ENCODE assay signal across 8 cellular contexts in genomic region chr6:126312013-126312665, GRCh38. TPM values are rescaled to one million over a fixed set of nuclear protein-coding genes. Genes with fewer than 3 reads are reported as not detected.
DNase-seq lines count a peak whose midpoint lies in the region; ATAC-seq, FAIRE-seq and TF ChIP-seq lines count a peak whose summit lies in the region.

No MANE protein-coding gene starts in this region.

- no peak overlapping the region for H3K4me3 ChIP-seq in A673 (ENCODE audit: low read depth, low read length, poor library complexity, severe bottlenecking)
- H3K4me3 ChIP-seq in RWPE2 (ENCODE audit: severe bottlenecking) = no peak overlapping the region
- H3K4me3 ChIP-seq in HepG2 (replicated peaks in 1 of 3; ENCODE audit: insufficient read depth in 1 of 3, low read depth in 2 of 3, low read length in 3 of 3) = no peak overlapping the region
- H3K4me3 ChIP-seq in gastrocnemius medialis = no peak overlapping the region

- no peak overlapping the region for H3K4me2 ChIP-seq in HepG2 (ENCODE audit: low read depth, low read length)

- TF ChIP-seq CTCF in A673 (conservative IDR thresholded peaks at IDR 0.05; ENCODE audit: low read depth, low read length) (peak; percentile 47), RWPE2 (IDR thresholded peaks at IDR 0.05; ENCODE audit: poor library complexity, severe bottlenecking) (peak; percentile 41), HepG2 (CRISPR knock-in tag; IDR thresholded peaks at IDR 0.05) (peak; percentile 54), gastrocnemius medialis (IDR thresholded peaks at IDR 0.05 in 4 of 5, conservative IDR thresholded peaks at IDR 0.05 in 1 of 5) (no peak)

- POLR2A ChIA-PET in A673 (lab: Charles Lee; ENCODE audit: low non-redundant PET) = interaction anchor here (0.6 kb wide), 1 partner anchor 342 kb away, joined by 3 read pairs; no protein-coding TSS in a partner anchor
- POLR2A ChIA-PET in HepG2 (lab: Yijun Ruan, JAX) = no interaction called here

- intact Hi-C loops in A673 (cut with micrococcal nuclease; ENCODE audit: unreplicated experiment) (loop anchor here (10.0 kb wide), 1 partner anchor 317 kb away; no protein-coding TSS in a partner anchor), HepG2 (cut with micrococcal nuclease; ENCODE audit: unreplicated experiment) (loop anchor here (5.0 to 10.0 kb wide), 3 partner anchors 135 to 317 kb away; no protein-coding TSS in a partner anchor), gastrocnemius medialis (cut with DNase I; ENCODE audit: low total_unique reads) (no loop called here)

- TF ChIP-seq RAD21 in HepG2 (CRISPR knock-in tag; IDR thresholded peaks at IDR 0.05) = 0 out of 2 replicates have a peak, but pooled peaks have one; percentile 12

- H3K9me3 ChIP-seq in A673 (ENCODE audit: low read depth, low read length, poor library complexity, severe bottlenecking) (no peaks in the 10 kb centered on the region), RWPE2 (ENCODE audit: severe bottlenecking) (no peaks in the 10 kb centered on the region), HepG2 (ENCODE audit: low read length) (no peaks in the 10 kb centered on the region), gastrocnemius medialis (no peaks in the 10 kb centered on the region)

- in situ Hi-C loops in HepG2 (cut with HindIII; ENCODE audit: extremely low pct_ligation_motif_present, low pct_unique_long_range_greater_than_20kb) = no loop called here
- in situ Hi-C loops in gastrocnemius medialis (cut with MboI; ENCODE audit: low sequenced_read_pairs in 4 of 4) = no loop called here

- DNase-seq in A673 (ENCODE audit: low spot score) (peak; percentile 11), RWPE2 (ENCODE audit: low spot score) (no peak), HepG2 (ENCODE audit: low spot score) (peak; percentile 44), NCI-H446 treated with DMSO at 0.1 percent for 48 hours (lab: John Stamatoyannopoulos, UW) (no peak), NCI-H524 treated with DMSO at 0.1 percent for 48 hours (lab: John Stamatoyannopoulos, UW) (no peak), gastrocnemius medialis (no peak)

- no peaks in the 10 kb centered on the region for H3K79me2 ChIP-seq in HepG2 (ENCODE audit: insufficient read depth, low read length)

- 91% methylated on average over 1 of the region's 1 CpG for WGBS in HepG2 (ENCODE audit: low lambda C conversion rate)

- TF ChIP-seq POLR2A in HepG2 (IDR thresholded peaks at IDR 0.05; ENCODE audit: insufficient read depth in 1 of 2, low read depth in 2 of 2, low read length in 2 of 2) = no peak
- TF ChIP-seq POLR2A in gastrocnemius medialis (IDR thresholded peaks at IDR 0.05) = no peak

- CTCF ChIA-PET in A673 (lab: Charles Lee) (no interaction called here), HepG2 (lab: Yijun Ruan, JAX; ENCODE audit: low intra/inter-chr PET ratio, low total read pairs) (interaction anchor here (1.3 to 1.5 kb wide), 2 partner anchors 279 to 316 kb away, joined by 5 read pairs; no protein-coding TSS in a partner anchor)

- FAIRE-seq in HepG2 (lab: Jason Lieb, UNC) = peak; percentile 69

- H3K4me1 ChIP-seq in A673 (ENCODE audit: insufficient read depth, low read length, poor library complexity, severe bottlenecking) = no peaks in the 10 kb centered on the region
- no peaks in the 10 kb centered on the region for H3K4me1 ChIP-seq in RWPE2 (ENCODE audit: insufficient read depth, poor library complexity, severe bottlenecking)
- H3K4me1 ChIP-seq in HepG2 (ENCODE audit: insufficient read depth, low read length) = no peaks in the 10 kb centered on the region
- H3K4me1 ChIP-seq in gastrocnemius medialis = no peaks in the 10 kb centered on the region

- peak; percentile 95 for ATAC-seq in GM18907 (IDR thresholded peaks at IDR 0.05; ENCODE audit: unreplicated experiment)
- ATAC-seq in HG03045 (IDR thresholded peaks at IDR 0.05; ENCODE audit: unreplicated experiment) = peak; percentile 64
- peak; percentile 83 for ATAC-seq in RWPE2 (ENCODE audit: low read depth)
- ATAC-seq in HepG2 = peak; percentile 100
- ATAC-seq in gastrocnemius medialis = no peak

- BruUV-seq in A673 (replicated peaks; lab: Mats Ljungman, UMichigan) (no TSS peak), HepG2 (replicated peaks; lab: Mats Ljungman, UMichigan) (no TSS peak)

- H2AFZ ChIP-seq in HepG2 (ENCODE audit: low read length) = no peak overlapping the region

- no peaks in the 10 kb centered on the region for H4K20me1 ChIP-seq in HepG2 (ENCODE audit: insufficient read depth, low read length)

- H3K27ac ChIP-seq in A673 (ENCODE audit: low read depth, low read length, poor library complexity, severe bottlenecking) (no peak overlapping the region), RWPE2 (ENCODE audit: poor library complexity, severe bottlenecking) (no peak overlapping the region), HepG2 (ENCODE audit: extremely low read length, insufficient read depth, low read length) (no peak overlapping the region), gastrocnemius medialis (no peak overlapping the region)

- TF ChIP-seq EP300 in HepG2 (IDR thresholded peaks at IDR 0.05; ENCODE audit: low read depth in 2 of 2, low read length in 2 of 2) = no peak
- no peak for TF ChIP-seq EP300 in HepG2 (CRISPR knock-in tag; IDR thresholded peaks at IDR 0.05; ENCODE audit: borderline replicate concordance)

- H3K9ac ChIP-seq in HepG2 (ENCODE audit: insufficient read depth, low read depth, low read length) = no peak overlapping the region

- H3K36me3 ChIP-seq in A673 (ENCODE audit: insufficient read depth, low read length, poor library complexity, severe bottlenecking) (no peaks in the 10 kb centered on the region), RWPE2 (ENCODE audit: low read depth) (no peaks in the 10 kb centered on the region), HepG2 (replicated peaks in 1 of 2; ENCODE audit: control insufficient read depth in 1 of 2, insufficient read depth in 2 of 2, low read length in 2 of 2) (no peaks in the 10 kb centered on the region), gastrocnemius medialis (no peaks in the 10 kb centered on the region)

- H3K27me3 ChIP-seq in A673 (replicated peaks; ENCODE audit: insufficient read depth, low read depth, low read length, poor library complexity) = no peaks in the 10 kb centered on the region
- no peaks in the 10 kb centered on the region for H3K27me3 ChIP-seq in RWPE2 (ENCODE audit: insufficient read depth, poor library complexity, severe bottlenecking)
- H3K27me3 ChIP-seq in HepG2 (ENCODE audit: control insufficient read depth in 1 of 2, insufficient read depth in 2 of 2, low read length in 2 of 2) = no peaks in the 10 kb centered on the region
- no peaks in the 10 kb centered on the region for H3K27me3 ChIP-seq in gastrocnemius medialis

TF ChIP-seq in HepG2, 621 proteins besides CTCF, POLR2A, EP300 and RAD21:
- TF ChIP-seq SOX5 (CRISPR knock-in tag; IDR thresholded peaks at IDR 0.05; ENCODE audit: borderline replicate concordance) = no peak
- peak; percentile 46 for TF ChIP-seq STAG1 (CRISPR knock-in tag; IDR thresholded peaks at IDR 0.05)
- peak; percentile 50; the same call in 1 of the 2 replicates for TF ChIP-seq USF2 (IDR thresholded peaks at IDR 0.05; ENCODE audit: low read depth, low read length)
- TF ChIP-seq USF2 (CRISPR knock-in tag; IDR thresholded peaks at IDR 0.05; ENCODE audit: borderline replicate concordance) = no peak
- TF ChIP-seq SMC3 (IDR thresholded peaks at IDR 0.05; ENCODE audit: low read length) = 0 out of 2 replicates have a peak, but pooled peaks have one; percentile 10

RNA-seq across cellular contexts. Expression of gene CENPW, which starts 27.8 kb away (rescaled TPM):
- 78.4 and 88.0 TPM in 2 replicates for total RNA-seq in A673 (2021)
- 94.7 and 133 TPM in 2 replicates for total RNA-seq in HepG2 (2016; rRNA removed; fragmentation: Illumina TruSeq; extraction: Trizol)
- total RNA-seq in HepG2 (2016; cell fraction: cytosol; rRNA removed; fragmentation: Illumina TruSeq; extraction: Trizol; ENCODE audit: low read depth) = 15.5 and 17.3 TPM in 2 replicates
- total RNA-seq in HepG2 (2016; cell fraction: insoluble cytoplasmic fraction; rRNA removed; fragmentation: Illumina TruSeq; extraction: Trizol) = 92.0 and 148 TPM in 2 replicates
- 16.4 and 21.2 TPM in 2 replicates for total RNA-seq in HepG2 (2016; cell fraction: membrane; rRNA removed; fragmentation: Illumina TruSeq; extraction: Trizol)
- total RNA-seq in HepG2 (2016; cell fraction: nucleus; rRNA removed; fragmentation: Illumina TruSeq; extraction: Trizol) = 37.3 and 39.1 TPM in 2 replicates
- polyA plus RNA-seq in HepG2 (2011; rRNA removed) = 6.3 and 8.6 TPM in 2 replicates
- 6.4 and 6.9 TPM in 2 replicates for polyA plus RNA-seq in HepG2 (2011; cell fraction: cytosol; rRNA removed)
- 3.4 and 5.1 TPM in 2 replicates for polyA plus RNA-seq in HepG2 (2011; cell fraction: nucleus; rRNA removed)
- polyA plus RNA-seq in HepG2 (2012) = 13.3 and 28.7 TPM in 2 replicates
- polyA plus RNA-seq in HepG2 (2016; cell fraction: cytosol; fragmentation: Illumina TruSeq; extraction: Trizol; ENCODE audit: low read depth) = 14.9 and 15.1 TPM in 2 replicates
- 132 and 140 TPM in 2 replicates for polyA plus RNA-seq in HepG2 (2016; cell fraction: insoluble cytoplasmic fraction; fragmentation: Illumina TruSeq; extraction: Trizol; ENCODE audit: low read depth)
- polyA plus RNA-seq in HepG2 (2016; cell fraction: membrane; fragmentation: Illumina TruSeq; extraction: Trizol; ENCODE audit: low read depth) = 12.5 and 16.4 TPM in 2 replicates
- polyA plus RNA-seq in HepG2 (2016; cell fraction: nucleus; fragmentation: Illumina TruSeq; extraction: Trizol; ENCODE audit: insufficient read depth, low read depth) = 50.0 and 52.5 TPM in 2 replicates
- 1.2 and 8.9 TPM in 2 replicates for polyA minus RNA-seq in HepG2 (2011; rRNA and poly(A)+ RNA removed; ENCODE audit: low replicate concordance)
- 3.3 and 5.5 TPM in 2 replicates for polyA minus RNA-seq in HepG2 (2011; cell fraction: cytosol; rRNA and poly(A)+ RNA removed)
- 8.8 and 19.4 TPM in 2 replicates for polyA minus RNA-seq in HepG2 (2011; cell fraction: nucleus; rRNA and poly(A)+ RNA removed)
- total RNA-seq in gastrocnemius medialis = 1 to 10 TPM in 3 of 4 donors, not detected in 1; 1.6 to 2.2 (median 2.1) TPM

Comparison
In these comparisons a context has a peak if more than half of its experiments do, and no peak if none do; other contexts are left out.
1. DNase-seq: peak in A673 (single experiment) and HepG2 (single experiment); none in RWPE2 (single experiment), NCI-H446 treated with DMSO at 0.1 percent for 48 hours (single experiment), NCI-H524 treated with DMSO at 0.1 percent for 48 hours (single experiment) and gastrocnemius medialis (0 of 2).
2. CTCF ChIP-seq: peak in A673 (single experiment), RWPE2 (single experiment) and HepG2 (single experiment); none in gastrocnemius medialis (0 of 5).
3. ATAC-seq: peak in GM18907 (single experiment), HG03045 (single experiment), RWPE2 (single experiment) and HepG2 (single experiment); none in gastrocnemius medialis (0 of 2).
4. RNA of gene CENPW, which starts 27.8 kb away (total RNA-seq): 15.5 to 148 TPM in HepG2 and 78.4 to 88.0 TPM in A673; 1.6 to 2.2 TPM in gastrocnemius medialis; every median in the first group is over 4 times any median in the second.